9 cellular contexts compared by ENCODE assay signal in the genomic region with DNA sequence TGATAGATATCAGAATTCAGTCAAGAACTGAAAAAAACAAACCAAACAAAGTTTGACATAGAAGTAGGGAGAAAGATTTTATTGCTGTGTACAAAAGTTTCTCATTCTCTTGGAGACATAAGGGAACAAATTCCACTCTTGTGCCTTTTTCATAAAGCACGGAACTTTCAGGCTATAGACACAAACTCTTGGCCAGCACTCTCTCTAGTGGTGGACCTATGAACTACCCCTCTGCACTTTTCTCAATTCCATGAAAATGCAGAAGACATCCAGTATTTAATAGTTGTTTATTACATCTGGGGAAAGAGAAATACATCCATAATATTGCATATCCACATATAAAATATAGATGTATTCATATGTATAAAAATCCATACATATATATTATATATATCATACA.
DNase-seq lines count a peak whose midpoint lies in the region; ATAC-seq and TF ChIP-seq lines count a peak whose summit lies in the region.
"Had no signal": no experiment of that assay in that cellular context is flagged by ENCODE, and none has a peak within 500 bp of the region (broad histone marks: within the 10 kb centered on the region; RNA-seq: fewer than 3 reads in every experiment).

No MANE protein-coding gene starts in this region.

- no peak overlapping the region for H3K4me3 ChIP-seq in esophagus muscularis mucosa

- no peaks in the 10 kb centered on the region for H3K27me3 ChIP-seq in esophagus muscularis mucosa

- TF ChIP-seq POLR2A in esophagus muscularis mucosa (IDR thresholded peaks at IDR 0.05; ENCODE audit: low read depth) = no peak

- peak; percentile 65 for ATAC-seq in GM18519 (IDR thresholded peaks at IDR 0.05; ENCODE audit: low FRiP score, unreplicated experiment)
- ATAC-seq in HG02973 (IDR thresholded peaks at IDR 0.05; ENCODE audit: unreplicated experiment) = no peak
- no peak for ATAC-seq in HG02798 (IDR thresholded peaks at IDR 0.05; ENCODE audit: poor library complexity, unreplicated experiment)

- no peak overlapping the region for H3K27ac ChIP-seq in esophagus muscularis mucosa (replicated peaks in 1 of 4)

- H3K4me1 Mint-ChIP-seq in osteocyte (ENCODE audit: unreplicated experiment) = peaks cover 13% of the 10 kb centered on the region
- H3K4me1 Mint-ChIP-seq: activated naive CD4-positive, alpha-beta T cell treated with anti-CD3 and anti-CD28 coated beads, Interleukin-2, amount 50 U/mL, for 24 hours had no signal

- H3K9me3 ChIP-seq in esophagus muscularis mucosa = no peaks in the 10 kb centered on the region

- peak; percentile 8 for DNase-seq in AG08396 (ENCODE audit: low spot score)
- peak; percentile 53 for DNase-seq in NCI-H69 (lab: John Stamatoyannopoulos, UW)
- no peak for DNase-seq in esophagus muscularis mucosa (ENCODE audit: extremely low spot score)
- no peak for DNase-seq in osteocyte (ENCODE audit: extremely low spot score, unreplicated experiment)
- no peak for DNase-seq in activated effector memory CD4-positive, alpha-beta T cell treated with anti-CD3 and anti-CD28 coated beads, Interleukin-2, amount 50 U/mL, for 16 hours

- TF ChIP-seq CTCF in esophagus muscularis mucosa (IDR thresholded peaks at IDR 0.05) (peak; percentile 39 to 63 (median 51)), osteocyte (IDR thresholded peaks at IDR 0.05) (peak; percentile 68)

- no peak overlapping the region for H3K4me3 Mint-ChIP-seq in osteocyte (ENCODE audit: unreplicated experiment)
- H3K4me3 Mint-ChIP-seq: activated naive CD4-positive, alpha-beta T cell treated with anti-CD3 and anti-CD28 coated beads, Interleukin-2, amount 50 U/mL, for 24 hours had no signal

- no peak for TF ChIP-seq EP300 in esophagus muscularis mucosa (IDR thresholded peaks at IDR 0.05)

- H3K27me3 Mint-ChIP-seq in osteocyte (ENCODE audit: unreplicated experiment) = peaks cover 12% of the 10 kb centered on the region

- no peaks in the 10 kb centered on the region for H3K36me3 Mint-ChIP-seq in osteocyte (ENCODE audit: unreplicated experiment)
- H3K36me3 Mint-ChIP-seq: activated naive CD4-positive, alpha-beta T cell treated with anti-CD3 and anti-CD28 coated beads, Interleukin-2, amount 50 U/mL, for 24 hours had no signal

- no peaks in the 10 kb centered on the region for H3K36me3 ChIP-seq in esophagus muscularis mucosa

- WGBS in esophagus muscularis mucosa = 6% methylated on average over 1 of the region's 1 CpG

- peaks cover 4% of the 10 kb centered on the region for H3K9me3 Mint-ChIP-seq in osteocyte (ENCODE audit: unreplicated experiment)
- H3K9me3 Mint-ChIP-seq: activated naive CD4-positive, alpha-beta T cell treated with anti-CD3 and anti-CD28 coated beads, Interleukin-2, amount 50 U/mL, for 24 hours had no signal

- H3K4me1 ChIP-seq in esophagus muscularis mucosa = no peaks in the 10 kb centered on the region

- intact Hi-C loops in esophagus muscularis mucosa (cut with DNase I) = loop anchor here (10.0 kb wide), 1 partner anchor 1135 kb away; no protein-coding TSS in a partner anchor

- no peak overlapping the region for H3K27ac Mint-ChIP-seq in osteocyte (ENCODE audit: unreplicated experiment)
- H3K27ac Mint-ChIP-seq: activated naive CD4-positive, alpha-beta T cell treated with anti-CD3 and anti-CD28 coated beads, Interleukin-2, amount 50 U/mL, for 24 hours had no signal

Comparison
In these comparisons a context has a peak if more than half of its experiments do, and no peak if none do; other contexts are left out.
1. DNase-seq: peak in AG08396 (single experiment) and NCI-H69 (single experiment); none in esophagus muscularis mucosa (single experiment), osteocyte (single experiment) and activated effector memory CD4-positive, alpha-beta T cell treated with anti-CD3 and anti-CD28 coated beads, Interleukin-2, amount 50 U/mL, for 16 hours (single experiment).